Comparison of ENCODE assay signal across 10 cellular contexts in genomic region chr10:3961082-3961481, GRCh38.
DNase-seq lines count a peak whose midpoint lies in the region; ATAC-seq, FAIRE-seq and TF ChIP-seq lines count a peak whose summit lies in the region.
"Had no signal": no experiment of that assay in that cellular context is flagged by ENCODE, and none has a peak within 500 bp of the region (broad histone marks: within the 10 kb centered on the region; RNA-seq: fewer than 3 reads in every experiment).

No MANE protein-coding gene starts in this region.

- TF ChIP-seq CTCF in WTC11 (IDR thresholded peaks at IDR 0.05), result no peak
- no peak for TF ChIP-seq CTCF in endodermal cell (conservative IDR thresholded peaks at IDR 0.05)

- DNase-seq in GM19239 (ENCODE audit: insufficient read length, low spot score) (no peak), WTC11 (ENCODE audit: low spot score) (no peak), COLO668 (lab: John Stamatoyannopoulos, UW; ENCODE audit: unreplicated experiment) (no peak), HuH-7 (ENCODE audit: low spot score) (no peak), GM19238 (ENCODE audit: insufficient read length, low spot score) (no peak), endodermal cell (no peak)
- peak in 8 of 10 donors; percentile 28 to 73 (median 62) for DNase-seq in naive thymus-derived CD8-positive, alpha-beta T cell
- DNase-seq: substantia nigra had no signal

- ATAC-seq in HG02798 (IDR thresholded peaks at IDR 0.05; ENCODE audit: poor library complexity, unreplicated experiment) (peak; percentile 57), WTC11 (peak; percentile 67)
- ATAC-seq in naive thymus-derived CD8-positive, alpha-beta T cell, result peak; percentile 99 to 100
- ATAC-seq: right cardiac atrium had no signal

- H3K4me1 Mint-ChIP-seq in WTC11, result peaks cover 42% of the 10 kb centered on the region
- peaks cover 14 to 34% (median 25%) of the 10 kb centered on the region in 4 donors for H3K4me1 Mint-ChIP-seq in naive thymus-derived CD8-positive, alpha-beta T cell
- H3K4me1 Mint-ChIP-seq in endodermal cell, result peaks cover 32% of the 10 kb centered on the region

- H3K27ac Mint-ChIP-seq in WTC11 (peak overlapping the region; percentile 93; the same call in 1 of the 2 replicates), endodermal cell (no peak overlapping the region)
- H3K27ac Mint-ChIP-seq in naive thymus-derived CD8-positive, alpha-beta T cell, result peak overlapping the region; percentile 32 to 88 (median 72)

- no peaks in the 10 kb centered on the region for H3K27me3 Mint-ChIP-seq in WTC11 (ENCODE audit: low read depth)
- no peaks in the 10 kb centered on the region for H3K27me3 Mint-ChIP-seq in naive thymus-derived CD8-positive, alpha-beta T cell
- H3K27me3 Mint-ChIP-seq in endodermal cell (ENCODE audit: insufficient read depth), result no peaks in the 10 kb centered on the region

- peaks cover 8% of the 10 kb centered on the region for H3K4me1 ChIP-seq in endodermal cell (ENCODE audit: control insufficient read depth, insufficient read depth, low read length)

- POLR2A ChIA-PET in WTC11 (lab: Charles Lee), result interaction anchor here (1.8 kb wide), 1 partner anchor 176 kb away, joined by 5 read pairs; the partner anchor contains the start of gene KLF6
- POLR2A ChIA-PET in naive thymus-derived CD8-positive, alpha-beta T cell (lab: Charles Lee), result interaction anchor here (0.5 to 4.5 kb wide), 8 partner anchors 9 to 179 kb away, joined by 3 to 26 read pairs (median 7); partner anchors contain the start of gene KLF6

- no peak overlapping the region for H3K27ac ChIP-seq in endodermal cell (ENCODE audit: low read depth, low read length)

- no peak overlapping the region for H3K9ac ChIP-seq in endodermal cell (ENCODE audit: extremely low read depth, low read length, poor library complexity, severe bottlenecking)

- CTCF ChIA-PET in WTC11 (lab: Charles Lee), result no interaction called here

- peak; percentile 14 for FAIRE-seq in GM19239 (lab: Jason Lieb, UNC)

- H3K9me3 Mint-ChIP-seq in WTC11 (no peaks in the 10 kb centered on the region), endodermal cell (no peaks in the 10 kb centered on the region)
- no peaks in the 10 kb centered on the region for H3K9me3 Mint-ChIP-seq in naive thymus-derived CD8-positive, alpha-beta T cell

- no peak overlapping the region for H3K4me3 ChIP-seq in endodermal cell (ENCODE audit: low read length)

- no peak overlapping the region for H3K4me3 Mint-ChIP-seq in WTC11
- H3K4me3 Mint-ChIP-seq in naive thymus-derived CD8-positive, alpha-beta T cell, result peak overlapping the region in 9 of 10 donors; percentile 15 to 59 (median 52)
- H3K4me3 Mint-ChIP-seq in endodermal cell, result no peak overlapping the region

- WGBS in endodermal cell (ENCODE audit: insufficient coverage in 1 of 2, insufficient read length in 1 of 2), 2 experiments, result 74 to 82% methylated on average over 2 to 4 of the region's 4 CpGs

- no peaks in the 10 kb centered on the region for H3K27me3 ChIP-seq in endodermal cell (ENCODE audit: control insufficient read depth, insufficient read depth, low read length, poor library complexity, severe bottlenecking)

- no peaks in the 10 kb centered on the region for H3K36me3 ChIP-seq in endodermal cell (ENCODE audit: control insufficient read depth, insufficient read depth, low read length)

- H3K36me3 Mint-ChIP-seq in WTC11 (no peaks in the 10 kb centered on the region), endodermal cell (ENCODE audit: low read depth) (no peaks in the 10 kb centered on the region)
- H3K36me3 Mint-ChIP-seq in naive thymus-derived CD8-positive, alpha-beta T cell, result no peaks in the 10 kb centered on the region

- H3K9me3 ChIP-seq in endodermal cell (ENCODE audit: control insufficient read depth, low read length), result no peaks in the 10 kb centered on the region

TF ChIP-seq in WTC11, 78 proteins besides CTCF, POLR2A, EP300 and RAD21:
- TF ChIP-seq NFE2L1 (CRISPR knock-in tag; IDR thresholded peaks at IDR 0.05) (no peak), OVOL2 (CRISPR knock-in tag; IDR thresholded peaks at IDR 0.05; ENCODE audit: borderline replicate concordance) (no peak), ATF3 (CRISPR knock-in tag; conservative IDR thresholded peaks at IDR 0.05) (no peak), ZNF532 (CRISPR knock-in tag; IDR thresholded peaks at IDR 0.05; ENCODE audit: borderline replicate concordance) (no peak), ZNF512 (CRISPR knock-in tag; IDR thresholded peaks at IDR 0.05; ENCODE audit: borderline replicate concordance) (no peak), CREB1 (CRISPR knock-in tag; IDR thresholded peaks at IDR 0.05) (no peak), IRF2 (CRISPR knock-in tag; IDR thresholded peaks at IDR 0.05; ENCODE audit: borderline replicate concordance, low read depth) (no peak), ZNF423 (CRISPR knock-in tag; IDR thresholded peaks at IDR 0.05) (peak; percentile 3; the same call in 1 of the 2 replicates)

Comparison
In these comparisons a context has a peak if more than half of its experiments do, and no peak if none do; other contexts are left out.
1. DNase-seq: peak in naive thymus-derived CD8-positive, alpha-beta T cell (8 of 10); none in GM19239 (single experiment), WTC11 (single experiment), COLO668 (single experiment), HuH-7 (single experiment), GM19238 (single experiment) and endodermal cell (single experiment).
2. H3K4me3 Mint-ChIP-seq: peak in naive thymus-derived CD8-positive, alpha-beta T cell (9 of 10); none in WTC11 (single experiment) and endodermal cell (single experiment).
3. Peak in every context shown above with its lines, with median percentiles within 50 percentile points of each other: ATAC-seq.